In the genomic region with DNA sequence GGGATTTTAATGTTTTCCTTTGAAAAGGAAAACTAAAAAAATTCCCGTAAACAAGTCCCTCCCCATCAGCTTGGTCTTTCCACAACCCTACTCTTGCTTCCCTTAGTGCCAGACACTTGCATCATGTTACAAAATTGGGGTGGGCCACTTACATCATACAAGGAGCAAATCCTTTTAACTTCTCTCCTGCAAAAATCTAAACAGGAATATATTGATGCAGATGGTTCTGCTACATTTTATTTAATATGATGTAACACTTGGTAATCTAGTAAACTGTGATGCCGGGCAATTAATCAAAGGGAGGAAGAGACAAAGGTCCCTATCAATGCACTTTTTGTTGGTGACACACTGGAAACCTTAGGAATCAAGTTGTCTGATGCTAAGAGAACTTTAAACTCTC, we compare ENCODE assay signal across 14 cellular contexts.
A peak's percentile ranks its signal among the peaks of the same experiment; 100 is the strongest.
DNase-seq lines count a peak whose midpoint lies in the region; ATAC-seq and TF ChIP-seq lines count a peak whose summit lies in the region.
"Had no signal": no experiment of that assay in that cellular context is flagged by ENCODE, and none has a peak within 500 bp of the region (broad histone marks: within the 10 kb centered on the region; RNA-seq: fewer than 3 reads in every experiment).

No MANE protein-coding gene starts in this region.

- H3K27me3 Mint-ChIP-seq in activated CD8-positive, alpha-beta T cell treated with anti-CD3 and anti-CD28 coated beads for 36 hours: no peaks in the 10 kb centered on the region
- no peaks in the 10 kb centered on the region for H3K27me3 Mint-ChIP-seq in activated CD8-positive, alpha-beta T cell treated with anti-CD3 and anti-CD28 coated beads, Interleukin-2, amount 10 ng/mL, durations not matched to agents 7 days and 5 days (ENCODE audit: low read depth)
- H3K27me3 Mint-ChIP-seq in endodermal cell (ENCODE audit: insufficient read depth): no peaks in the 10 kb centered on the region
- no peaks in the 10 kb centered on the region for H3K27me3 Mint-ChIP-seq in nephron progenitor cell (ENCODE audit: low read depth, poor library complexity)
- H3K27me3 Mint-ChIP-seq: memory B cell had no signal

- TF ChIP-seq RAD21 in IMR-90 (IDR thresholded peaks at IDR 0.05; ENCODE audit: low read length): no peak

- BruUV-seq in IMR-90 (replicated peaks; lab: Mats Ljungman, UMichigan): no TSS peak

- CTCF ChIA-PET in activated CD8-positive, alpha-beta T cell treated with anti-CD3 and anti-CD28 coated beads for 36 hours (lab: Charles Lee): no interaction called here
- CTCF ChIA-PET in activated CD8-positive, alpha-beta T cell treated with anti-CD3 and anti-CD28 coated beads, Interleukin-2, amount 10 ng/mL, durations not matched to agents 7 days and 5 days (lab: Charles Lee): no interaction called here
- CTCF ChIA-PET in IMR-90 (lab: Yijun Ruan, JAX): no interaction called here

- no peak overlapping the region for H2BK15ac ChIP-seq in IMR-90 (ENCODE audit: low read depth, low read length)

- no peak overlapping the region for H3K4me3 Mint-ChIP-seq in activated CD8-positive, alpha-beta T cell treated with anti-CD3 and anti-CD28 coated beads for 36 hours
- no peak overlapping the region for H3K4me3 Mint-ChIP-seq in activated CD8-positive, alpha-beta T cell treated with anti-CD3 and anti-CD28 coated beads, Interleukin-2, amount 10 ng/mL, durations not matched to agents 7 days and 5 days
- H3K4me3 Mint-ChIP-seq in endodermal cell: no peak overlapping the region
- H3K4me3 Mint-ChIP-seq in nephron progenitor cell: no peak overlapping the region
- H3K4me3 Mint-ChIP-seq: memory B cell had no signal

- H3K27ac ChIP-seq in IMR-90 (ENCODE audit: insufficient read depth, low read length) (no peak overlapping the region; the same call in 1 of the 2 replicates), endodermal cell (ENCODE audit: low read depth, low read length) (no peak overlapping the region), left lung (no peak overlapping the region), aorta (ENCODE audit: low read depth in 1 of 2, low read length in 2 of 2) (no peak overlapping the region)
- H3K27ac ChIP-seq: coronary artery, esophagus squamous epithelium, parathyroid adenoma, transverse colon had no signal

- H3K4me3 ChIP-seq in IMR-90 (ENCODE audit: insufficient read depth, low read depth, low read length) (no peak overlapping the region), endodermal cell (ENCODE audit: low read length) (no peak overlapping the region), left lung (no peak overlapping the region), aorta (ENCODE audit: low read length in 2 of 2) (no peak overlapping the region)
- H3K4me3 ChIP-seq: coronary artery, esophagus squamous epithelium, transverse colon had no signal

- no peak for DNase-seq in activated CD8-positive, alpha-beta T cell treated with anti-CD3 and anti-CD28 coated beads for 36 hours
- DNase-seq in activated CD8-positive, alpha-beta T cell treated with anti-CD3 and anti-CD28 coated beads, Interleukin-2, amount 10 ng/mL, durations not matched to agents 7 days and 5 days: no peak
- peak; percentile 74 for DNase-seq in IMR-90
- DNase-seq in endodermal cell: no peak
- no peak for DNase-seq in nephron progenitor cell
- DNase-seq in left lung: no peak
- no peak for DNase-seq in NCI-H146 treated with DMSO at 0.1 percent for 48 hours (lab: John Stamatoyannopoulos, UW; ENCODE audit: unreplicated experiment)
- DNase-seq in aorta: no peak
- DNase-seq: esophagus squamous epithelium, KG1, transverse colon had no signal

- no peak overlapping the region for H2AFZ ChIP-seq in IMR-90 (replicated peaks; ENCODE audit: low read length, poor library complexity)
- H2AFZ ChIP-seq: parathyroid adenoma had no signal

- no peak overlapping the region for H3K56ac ChIP-seq in IMR-90 (ENCODE audit: extremely low read depth, insufficient read depth, low read length)

- no peaks in the 10 kb centered on the region for H3K4me1 Mint-ChIP-seq in activated CD8-positive, alpha-beta T cell treated with anti-CD3 and anti-CD28 coated beads for 36 hours (ENCODE audit: low read depth)
- H3K4me1 Mint-ChIP-seq in activated CD8-positive, alpha-beta T cell treated with anti-CD3 and anti-CD28 coated beads, Interleukin-2, amount 10 ng/mL, durations not matched to agents 7 days and 5 days (ENCODE audit: low read depth): peaks cover 7% of the 10 kb centered on the region
- peaks cover 10% of the 10 kb centered on the region for H3K4me1 Mint-ChIP-seq in endodermal cell
- peaks cover 24% of the 10 kb centered on the region for H3K4me1 Mint-ChIP-seq in nephron progenitor cell
- H3K4me1 Mint-ChIP-seq: memory B cell had no signal

- no peak for TF ChIP-seq CTCF in activated CD8-positive, alpha-beta T cell treated with anti-CD3 and anti-CD28 coated beads for 36 hours (IDR thresholded peaks at IDR 0.05)
- TF ChIP-seq CTCF in IMR-90 (conservative IDR thresholded peaks at IDR 0.05; ENCODE audit: low read depth, low read length): no peak
- no peak for TF ChIP-seq CTCF in endodermal cell (conservative IDR thresholded peaks at IDR 0.05)
- no peak for TF ChIP-seq CTCF in nephron progenitor cell (IDR thresholded peaks at IDR 0.05)
- TF ChIP-seq CTCF in left lung (IDR thresholded peaks at IDR 0.05): no peak

- peaks cover 0 to 6% of the 10 kb centered on the region in 2 experiments; a peak in 1 of 4 replicates for H3K79me1 ChIP-seq in IMR-90 (ENCODE audit: low read depth in 1 of 2, low read length in 2 of 2)

- no peak overlapping the region for H2AK9ac ChIP-seq in IMR-90 (replicated peaks; ENCODE audit: low read depth, low read length, poor library complexity)

- 0 out of 2 replicates have a peak, but pooled peaks cover 2% of the 10 kb centered on the region for H3K4me1 ChIP-seq in IMR-90 (ENCODE audit: control insufficient read depth, insufficient read depth, low read length)
- H3K4me1 ChIP-seq in endodermal cell (ENCODE audit: control insufficient read depth, insufficient read depth, low read length): no peaks in the 10 kb centered on the region
- H3K4me1 ChIP-seq in left lung: peaks cover 0 to 7% of the 10 kb centered on the region in 2 donors
- H3K4me1 ChIP-seq in aorta (ENCODE audit: control insufficient read depth in 1 of 2, insufficient read depth in 2 of 2, low read length in 2 of 2): no peaks in the 10 kb centered on the region
- H3K4me1 ChIP-seq: parathyroid adenoma, transverse colon had no signal

- H3K14ac ChIP-seq in IMR-90 (replicated peaks; ENCODE audit: low read depth, low read length): no peak overlapping the region

- no peak overlapping the region for H4K91ac ChIP-seq in IMR-90 (ENCODE audit: insufficient read depth, low read depth, low read length)

- TF ChIP-seq POLR2A in IMR-90 (IDR thresholded peaks at IDR 0.05; ENCODE audit: low read depth, low read length): no peak

- intact Hi-C loops in activated CD8-positive, alpha-beta T cell treated with anti-CD3 and anti-CD28 coated beads for 36 hours (cut with micrococcal nuclease): no loop called here
- intact Hi-C loops in IMR-90 (cut with micrococcal nuclease) (no loop called here), left lung (cut with DNase I) (no loop called here), aorta (cut with DNase I) (no loop called here)

- no peak overlapping the region for H3K4ac ChIP-seq in IMR-90 (ENCODE audit: low read depth, low read length)

- H4K5ac ChIP-seq in IMR-90 (ENCODE audit: low read depth, low read length): no peak overlapping the region

- H3K9me3 ChIP-seq in IMR-90 (ENCODE audit: control insufficient read depth, insufficient read depth, low read length): no peaks in the 10 kb centered on the region
- H3K9me3 ChIP-seq in endodermal cell (ENCODE audit: control insufficient read depth, low read length): no peaks in the 10 kb centered on the region
- no peaks in the 10 kb centered on the region for H3K9me3 ChIP-seq in left lung
- no peaks in the 10 kb centered on the region for H3K9me3 ChIP-seq in aorta (ENCODE audit: control insufficient read depth, low read length)
- H3K9me3 ChIP-seq: esophagus squamous epithelium, transverse colon had no signal

- H4K20me1 ChIP-seq in IMR-90 (ENCODE audit: insufficient read depth, low read length): no peaks in the 10 kb centered on the region; the same call in none of the 2 replicates

- ATAC-seq in activated CD8-positive, alpha-beta T cell treated with anti-CD3 and anti-CD28 coated beads for 36 hours: no peak
- no peak for ATAC-seq in activated CD8-positive, alpha-beta T cell treated with anti-CD3 and anti-CD28 coated beads, Interleukin-2, amount 10 ng/mL, durations not matched to agents 7 days and 5 days
- ATAC-seq in IMR-90 (ENCODE audit: low read depth) (peak; percentile 48; the same call in 1 of the 2 replicates), left lung (no peak), aorta (ENCODE audit: low FRiP score) (no peak)

- H3K27me3 ChIP-seq in IMR-90 (ENCODE audit: control insufficient read depth, insufficient read depth, low read length): no peaks in the 10 kb centered on the region
- H3K27me3 ChIP-seq in endodermal cell (ENCODE audit: control insufficient read depth, insufficient read depth, low read length, poor library complexity, severe bottlenecking): no peaks in the 10 kb centered on the region
- H3K27me3 ChIP-seq in left lung: no peaks in the 10 kb centered on the region
- no peaks in the 10 kb centered on the region for H3K27me3 ChIP-seq in aorta (ENCODE audit: control insufficient read depth in 1 of 2, insufficient read depth in 2 of 2, low read length in 1 of 2)
- H3K27me3 ChIP-seq: esophagus squamous epithelium, transverse colon had no signal

- WGBS in IMR-90 (ENCODE audit: extremely low coverage in 2 of 2, insufficient read length in 1 of 2), 2 experiments: no CpG with 5 or more reads among the region's 2 CpGs
- 93 to 100% methylated on average over 2 of the region's 2 CpGs for WGBS in endodermal cell (ENCODE audit: insufficient coverage in 1 of 2, insufficient read length in 1 of 2), 2 experiments
- 74 to 82% methylated on average over 2 of the region's 2 CpGs for WGBS in aorta, 2 donors

- no peak overlapping the region for H3K18ac ChIP-seq in IMR-90 (ENCODE audit: low read depth, low read length)

- no peak overlapping the region for H3K4me2 ChIP-seq in IMR-90 (ENCODE audit: low read depth, low read length)

- POLR2A ChIA-PET in activated CD8-positive, alpha-beta T cell treated with anti-CD3 and anti-CD28 coated beads for 36 hours (lab: Charles Lee): no interaction called here
- POLR2A ChIA-PET in activated CD8-positive, alpha-beta T cell treated with anti-CD3 and anti-CD28 coated beads, Interleukin-2, amount 10 ng/mL, durations not matched to agents 7 days and 5 days (lab: Charles Lee): no interaction called here
- POLR2A ChIA-PET in IMR-90 (lab: Charles Lee; ENCODE audit: unreplicated experiment): no interaction called here

- H3K9me1 ChIP-seq in IMR-90 (ENCODE audit: insufficient read depth, low read length): peaks cover 5% of the 10 kb centered on the region

- H2BK5ac ChIP-seq in IMR-90 (ENCODE audit: low read depth, low read length, poor library complexity, severe bottlenecking): no peak overlapping the region

- peaks cover 18% of the 10 kb centered on the region for H3K36me3 Mint-ChIP-seq in activated CD8-positive, alpha-beta T cell treated with anti-CD3 and anti-CD28 coated beads for 36 hours (ENCODE audit: low read depth)
- peaks cover 36% of the 10 kb centered on the region for H3K36me3 Mint-ChIP-seq in activated CD8-positive, alpha-beta T cell treated with anti-CD3 and anti-CD28 coated beads, Interleukin-2, amount 10 ng/mL, durations not matched to agents 7 days and 5 days (ENCODE audit: low read depth)
- H3K36me3 Mint-ChIP-seq in endodermal cell (ENCODE audit: low read depth): peaks cover 46% of the 10 kb centered on the region
- H3K36me3 Mint-ChIP-seq in nephron progenitor cell (ENCODE audit: low read depth): peaks cover 64% of the 10 kb centered on the region

- H4K8ac ChIP-seq in IMR-90 (ENCODE audit: low read depth in 2 of 2, low read length in 2 of 2): no peak overlapping the region

- peak overlapping the region; percentile 42 for H3K27ac Mint-ChIP-seq in activated CD8-positive, alpha-beta T cell treated with anti-CD3 and anti-CD28 coated beads for 36 hours
- no peak overlapping the region for H3K27ac Mint-ChIP-seq in activated CD8-positive, alpha-beta T cell treated with anti-CD3 and anti-CD28 coated beads, Interleukin-2, amount 10 ng/mL, durations not matched to agents 7 days and 5 days
- peak overlapping the region; percentile 81 for H3K27ac Mint-ChIP-seq in endodermal cell
- H3K27ac Mint-ChIP-seq in nephron progenitor cell: peak overlapping the region; percentile 79
- H3K27ac Mint-ChIP-seq: memory B cell had no signal

- dilution Hi-C loops in IMR-90 (cut with HindIII; ENCODE audit: low sequenced_read_pairs, unreplicated experiment): no loop called here

- no peak overlapping the region for H3K23ac ChIP-seq in IMR-90 (ENCODE audit: low read depth, low read length)

- peaks cover 4% of the 10 kb centered on the region for H3K36me3 ChIP-seq in IMR-90 (ENCODE audit: control insufficient read depth, insufficient read depth, low read length)
- H3K36me3 ChIP-seq in endodermal cell (ENCODE audit: control insufficient read depth, insufficient read depth, low read length): peaks cover 57% of the 10 kb centered on the region
- peaks cover 0 to 26% of the 10 kb centered on the region in 2 donors for H3K36me3 ChIP-seq in left lung
- peaks cover 0 to 2% of the 10 kb centered on the region in 2 donors for H3K36me3 ChIP-seq in aorta (ENCODE audit: control insufficient read depth in 1 of 2, insufficient read depth in 2 of 2, low read length in 1 of 2)

- in situ Hi-C loops in IMR-90 (cut with MboI; ENCODE audit: low sequenced_read_pairs): no loop called here

- no peak overlapping the region for H2AK5ac ChIP-seq in IMR-90 (ENCODE audit: low read depth, low read length)

- H3K9ac ChIP-seq in IMR-90 (ENCODE audit: low read depth, low read length) (no peak overlapping the region), endodermal cell (ENCODE audit: extremely low read depth, low read length, poor library complexity, severe bottlenecking) (no peak overlapping the region)
- H3K9ac ChIP-seq: parathyroid adenoma had no signal

- H2BK120ac ChIP-seq in IMR-90 (ENCODE audit: low read depth, low read length): no peak overlapping the region

- H3K9me3 Mint-ChIP-seq in activated CD8-positive, alpha-beta T cell treated with anti-CD3 and anti-CD28 coated beads for 36 hours: no peaks in the 10 kb centered on the region
- H3K9me3 Mint-ChIP-seq in activated CD8-positive, alpha-beta T cell treated with anti-CD3 and anti-CD28 coated beads, Interleukin-2, amount 10 ng/mL, durations not matched to agents 7 days and 5 days (ENCODE audit: insufficient read depth): no peaks in the 10 kb centered on the region
- H3K9me3 Mint-ChIP-seq in endodermal cell (no peaks in the 10 kb centered on the region), nephron progenitor cell (no peaks in the 10 kb centered on the region)
- H3K9me3 Mint-ChIP-seq: memory B cell had no signal

- no peak overlapping the region for H2BK20ac ChIP-seq in IMR-90 (ENCODE audit: low read depth, low read length)
